8 cellular contexts compared by ENCODE assay signal in the genomic region with DNA sequence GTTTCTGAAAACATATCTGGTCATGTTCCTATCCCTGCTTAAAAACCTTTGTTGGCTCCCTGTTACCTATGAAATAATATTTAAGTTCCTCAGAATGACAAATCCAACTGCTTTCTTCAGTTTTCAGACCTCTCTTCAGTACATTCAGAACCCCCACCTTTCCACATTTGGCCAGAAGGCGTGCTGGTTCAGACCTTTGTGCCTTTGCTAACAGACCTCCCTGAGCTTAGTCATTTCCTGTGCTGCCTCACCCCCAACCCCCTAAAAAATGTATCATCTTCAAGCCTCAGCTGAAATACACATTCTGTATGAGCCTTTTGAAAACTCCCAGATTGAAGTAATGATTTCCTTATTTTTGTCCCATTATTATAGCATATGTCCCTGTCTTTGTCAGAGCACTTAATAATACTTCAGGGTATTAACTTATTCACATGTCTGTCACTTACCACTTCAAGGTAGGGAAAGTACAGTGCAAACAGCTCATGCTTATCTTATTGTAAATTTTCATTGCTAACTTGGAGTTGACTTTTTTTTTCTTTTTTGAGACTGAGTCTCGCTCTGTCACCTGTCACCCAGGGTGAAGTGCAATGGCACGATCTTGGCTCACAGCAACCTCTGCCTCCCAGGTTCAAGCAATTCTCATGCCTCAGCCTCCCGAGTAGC. TPM values are rescaled to one million over a fixed set of nuclear protein-coding genes. Genes with fewer than 3 reads are reported as not detected.
DNase-seq lines count a peak whose midpoint lies in the region; ATAC-seq and TF ChIP-seq lines count a peak whose summit lies in the region.

No MANE protein-coding gene starts in this region.

- CTCF ChIA-PET in activated CD4-positive, alpha-beta memory T cell treated with anti-CD3 and anti-CD28 coated beads, Interleukin-2, amount 10 ng/mL, durations not matched to agents 7 days and 5 days (lab: Charles Lee): interaction anchor here (0.6 to 5.1 kb wide), 13 partner anchors 9 to 869 kb away, joined by 3 to 24 read pairs (median 5); a partner anchor contains a TSS

- no peak overlapping the region for H4K91ac ChIP-seq in neuronal stem cell (ENCODE audit: low read depth, low read length, poor library complexity)

- no peak overlapping the region for H2BK120ac ChIP-seq in neuronal stem cell (ENCODE audit: low read depth, low read length)

- H3K79me1 ChIP-seq in neuronal stem cell (ENCODE audit: low read depth, low read length): no peaks in the 10 kb centered on the region

- no CpG with 5 or more reads among the region's 4 CpGs for WGBS in neuronal stem cell (ENCODE audit: extremely low coverage in 2 of 2, insufficient read length in 2 of 2, insufficient replicate concordance in 1 of 2), 2 donors

- no peak overlapping the region for H3K4me3 ChIP-seq in HUES48 (ENCODE audit: low read depth, low read length)
- no peak overlapping the region for H3K4me3 ChIP-seq in fibroblast of lung (replicated peaks in 1 of 4; ENCODE audit: control extremely low read depth in 1 of 4, insufficient read depth in 1 of 4, low read depth in 3 of 4, low read length in 4 of 4)
- H3K4me3 ChIP-seq in neuronal stem cell (ENCODE audit: low read length in 2 of 2): no peak overlapping the region

- H3K9me3 ChIP-seq in HUES48 (ENCODE audit: control insufficient read depth, insufficient read depth, low read length): no peaks in the 10 kb centered on the region
- no peaks in the 10 kb centered on the region for H3K9me3 ChIP-seq in fibroblast of lung (ENCODE audit: control insufficient read depth, insufficient read depth, low read depth, low read length)
- no peaks in the 10 kb centered on the region for H3K9me3 ChIP-seq in neuronal stem cell (replicated peaks in 1 of 2; ENCODE audit: control insufficient read depth in 2 of 2, insufficient read depth in 1 of 2, low read depth in 1 of 2, low read length in 2 of 2)

- ATAC-seq in GM21423 (IDR thresholded peaks at IDR 0.05; ENCODE audit: unreplicated experiment): no peak

- H3K36me3 Mint-ChIP-seq in activated CD4-positive, alpha-beta memory T cell treated with anti-CD3 and anti-CD28 coated beads, Interleukin-2, amount 10 ng/mL, durations not matched to agents 7 days and 5 days (ENCODE audit: low read depth): peaks cover 70% of the 10 kb centered on the region

- POLR2A ChIA-PET in activated CD4-positive, alpha-beta memory T cell treated with anti-CD3 and anti-CD28 coated beads, Interleukin-2, amount 10 ng/mL, durations not matched to agents 7 days and 5 days (lab: Charles Lee): interaction anchor here (0.6 to 7.2 kb wide), 12 partner anchors 9 to 883 kb away, joined by 3 to 65 read pairs (median 4); a partner anchor contains a TSS

- no peaks in the 10 kb centered on the region for H3K9me3 Mint-ChIP-seq in activated CD4-positive, alpha-beta memory T cell treated with anti-CD3 and anti-CD28 coated beads, Interleukin-2, amount 10 ng/mL, durations not matched to agents 7 days and 5 days

- H3K27ac ChIP-seq in HUES48 (ENCODE audit: low read depth, low read length) (peak overlapping the region; percentile 67), fibroblast of lung (ENCODE audit: insufficient read depth, low read length) (peak overlapping the region; percentile 81), neuronal stem cell (replicated peaks; ENCODE audit: low read length) (no peak overlapping the region)

- H3K27me3 ChIP-seq in HUES48 (ENCODE audit: control insufficient read depth, insufficient read depth, low read length): no peaks in the 10 kb centered on the region
- no peaks in the 10 kb centered on the region for H3K27me3 ChIP-seq in fibroblast of lung (ENCODE audit: control insufficient read depth, insufficient read depth, low read length)
- no peaks in the 10 kb centered on the region for H3K27me3 ChIP-seq in neuronal stem cell (ENCODE audit: control insufficient read depth in 3 of 3, insufficient read depth in 3 of 3, low read depth in 1 of 3, low read length in 3 of 3)

- H3K4me2 ChIP-seq in fibroblast of lung (ENCODE audit: extremely low read depth, insufficient read depth, low read length) (peak overlapping the region; percentile 44), neuronal stem cell (ENCODE audit: insufficient read depth, low read length, poor library complexity, severe bottlenecking) (no peak overlapping the region)

- H3K27ac Mint-ChIP-seq in activated CD4-positive, alpha-beta memory T cell treated with anti-CD3 and anti-CD28 coated beads, Interleukin-2, amount 10 ng/mL, durations not matched to agents 7 days and 5 days: peak overlapping the region; percentile 84

- H3K79me2 ChIP-seq in fibroblast of lung (ENCODE audit: control insufficient read depth, insufficient read depth, low read length): peaks cover 6% of the 10 kb centered on the region

- no peak overlapping the region for H2AFZ ChIP-seq in fibroblast of lung (ENCODE audit: low read length)
- H2AFZ ChIP-seq in neuronal stem cell (ENCODE audit: low read length): no peak overlapping the region

- H3K14ac ChIP-seq in neuronal stem cell (ENCODE audit: low read length): no peak overlapping the region

- H3K4me1 ChIP-seq in HUES48 (ENCODE audit: control insufficient read depth, insufficient read depth, low read length): peaks cover 13% of the 10 kb centered on the region; the same call in 1 of the 2 replicates
- peaks cover 15% of the 10 kb centered on the region for H3K4me1 ChIP-seq in fibroblast of lung (ENCODE audit: control insufficient read depth, extremely low read depth, insufficient read depth, low read length)
- H3K4me1 ChIP-seq in neuronal stem cell (ENCODE audit: control insufficient read depth in 2 of 2, insufficient read depth in 1 of 2, low read depth in 1 of 2, low read length in 2 of 2): no peaks in the 10 kb centered on the region

- H4K8ac ChIP-seq in neuronal stem cell (ENCODE audit: low read depth, low read length): no peak overlapping the region

- TF ChIP-seq CTCF in fibroblast of lung (conservative IDR thresholded peaks at IDR 0.05 in 1 of 2, IDR thresholded peaks at IDR 0.05 in 1 of 2; ENCODE audit: low read depth in 1 of 2, low read length in 2 of 2): peak; percentile 11 to 51

- H2BK12ac ChIP-seq in neuronal stem cell (ENCODE audit: low read length): no peak overlapping the region

- H2BK15ac ChIP-seq in neuronal stem cell (ENCODE audit: low read length): no peak overlapping the region

- H3K27me3 Mint-ChIP-seq in activated CD4-positive, alpha-beta memory T cell treated with anti-CD3 and anti-CD28 coated beads, Interleukin-2, amount 10 ng/mL, durations not matched to agents 7 days and 5 days: no peaks in the 10 kb centered on the region

- H3K23ac ChIP-seq in neuronal stem cell (ENCODE audit: low read depth, low read length, poor library complexity): no peak overlapping the region

- H4K20me1 ChIP-seq in fibroblast of lung (ENCODE audit: control insufficient read depth, extremely low read depth, insufficient read depth, low read length): no peaks in the 10 kb centered on the region

- H2BK5ac ChIP-seq in neuronal stem cell (ENCODE audit: low read length): no peak overlapping the region

- H3K9ac ChIP-seq in HUES48 (ENCODE audit: low read depth, low read length) (no peak overlapping the region), fibroblast of lung (ENCODE audit: insufficient read depth, low read length) (no peak overlapping the region), neuronal stem cell (ENCODE audit: low read depth, low read length, poor library complexity) (no peak overlapping the region)

- peak overlapping the region; percentile 54 for H3K4me3 Mint-ChIP-seq in activated CD4-positive, alpha-beta memory T cell treated with anti-CD3 and anti-CD28 coated beads, Interleukin-2, amount 10 ng/mL, durations not matched to agents 7 days and 5 days

- no peak overlapping the region for H2AK5ac ChIP-seq in neuronal stem cell (ENCODE audit: low read depth, low read length)

- DNase-seq in activated CD4-positive, alpha-beta memory T cell treated with anti-CD3 and anti-CD28 coated beads, Interleukin-2, amount 10 ng/mL, durations not matched to agents 7 days and 5 days: peak; percentile 71
- DNase-seq in fibroblast of lung (ENCODE audit: low read depth in 2 of 2) (peak; percentile 84 to 88), neuronal stem cell (ENCODE audit: low spot score) (no peak), DMS114 treated with DMSO at 0.1 percent for 48 hours (lab: John Stamatoyannopoulos, UW; ENCODE audit: unreplicated experiment) (no peak), NCI-H345 (lab: John Stamatoyannopoulos, UW) (no peak)
- peak in 2 of 3 experiments; percentile 16 for DNase-seq in stimulated activated CD4-positive, alpha-beta T cell treated with anti-CD3 and anti-CD28 coated beads, TNF-alpha, amount 100 ng/mL, for 4 hours (ENCODE audit: low read depth in 3 of 3)

- H3K36me3 ChIP-seq in HUES48 (ENCODE audit: control insufficient read depth, insufficient read depth, low read length): peaks cover 100% of the 10 kb centered on the region
- H3K36me3 ChIP-seq in fibroblast of lung (ENCODE audit: control insufficient read depth, insufficient read depth, low read length): peaks cover 9% of the 10 kb centered on the region
- peaks cover 22 to 100% of the 10 kb centered on the region in 2 donors for H3K36me3 ChIP-seq in neuronal stem cell (replicated peaks in 1 of 2; ENCODE audit: control insufficient read depth in 2 of 2, insufficient read depth in 2 of 2, low read length in 2 of 2)

- H3K18ac ChIP-seq in neuronal stem cell (ENCODE audit: low read length): no peak overlapping the region

- peaks cover 39% of the 10 kb centered on the region for H3K4me1 Mint-ChIP-seq in activated CD4-positive, alpha-beta memory T cell treated with anti-CD3 and anti-CD28 coated beads, Interleukin-2, amount 10 ng/mL, durations not matched to agents 7 days and 5 days

- H3K4ac ChIP-seq in neuronal stem cell (ENCODE audit: low read length): no peak overlapping the region

RNA-seq across cellular contexts. Expression of a gene that starts 19.7 kb away (rescaled TPM):
- total RNA-seq in activated CD4-positive, alpha-beta memory T cell treated with anti-CD3 and anti-CD28 coated beads, Interleukin-2, amount 10 ng/mL, durations not matched to agents 7 days and 5 days: not detected
- not detected in 2 replicates for total RNA-seq in fibroblast of lung
- polyA plus RNA-seq in fibroblast of lung: not detected in 2 replicates
- polyA plus RNA-seq in fibroblast of lung (2012): not detected in 2 replicates
- not detected in 2 replicates for polyA minus RNA-seq in fibroblast of lung (ENCODE audit: low replicate concordance)
- not detected for polyA plus RNA-seq in neuronal stem cell (2013, experiment 1 of 2)
- polyA plus RNA-seq in neuronal stem cell (2013, experiment 2 of 2): not detected

Comparison
In these comparisons a context has a peak if more than half of its experiments do, and no peak if none do; other contexts are left out.
1. DNase-seq: peak in activated CD4-positive, alpha-beta memory T cell treated with anti-CD3 and anti-CD28 coated beads, Interleukin-2, amount 10 ng/mL, durations not matched to agents 7 days and 5 days (single experiment), fibroblast of lung (2 of 2) and stimulated activated CD4-positive, alpha-beta T cell treated with anti-CD3 and anti-CD28 coated beads, TNF-alpha, amount 100 ng/mL, for 4 hours (2 of 3); none in neuronal stem cell (single experiment), DMS114 treated with DMSO at 0.1 percent for 48 hours (single experiment) and NCI-H345 (single experiment).